In the genomic region with DNA sequence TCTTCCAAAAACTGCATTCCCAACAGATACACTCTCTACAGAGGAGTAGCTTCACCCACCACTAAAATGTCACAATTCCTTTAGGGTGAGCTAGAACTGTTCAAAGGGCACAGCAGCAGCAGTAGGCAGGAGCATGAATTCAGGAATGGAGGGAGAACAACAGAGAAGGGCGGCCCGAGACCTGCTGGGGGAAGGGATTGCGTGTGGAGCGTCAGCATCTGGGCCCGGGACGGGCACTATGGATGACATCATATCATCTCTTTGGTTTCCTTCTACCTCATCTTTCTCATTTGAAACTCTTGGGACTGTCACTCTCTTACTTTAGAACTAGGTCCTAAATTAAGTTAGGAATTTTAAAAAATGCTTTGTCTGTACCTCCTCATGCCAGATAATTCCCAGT, we compare ENCODE assay signal across 1 cellular context.
TF ChIP-seq lines count a peak whose summit lies in the region.

No MANE protein-coding gene starts in this region.

TF ChIP-seq in WTC11, 78 proteins besides CTCF, POLR2A, EP300 and RAD21 (continued from another document):
- TF ChIP-seq, protein P1, sequence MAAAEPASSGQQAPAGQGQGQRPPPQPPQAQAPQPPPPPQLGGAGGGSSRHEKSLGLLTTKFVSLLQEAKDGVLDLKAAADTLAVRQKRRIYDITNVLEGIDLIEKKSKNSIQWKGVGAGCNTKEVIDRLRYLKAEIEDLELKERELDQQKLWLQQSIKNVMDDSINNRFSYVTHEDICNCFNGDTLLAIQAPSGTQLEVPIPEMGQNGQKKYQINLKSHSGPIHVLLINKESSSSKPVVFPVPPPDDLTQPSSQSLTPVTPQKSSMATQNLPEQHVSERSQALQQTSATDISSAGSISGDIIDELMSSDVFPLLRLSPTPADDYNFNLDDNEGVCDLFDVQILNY (CRISPR knock-in tag; IDR thresholded peaks at IDR 0.05), result no peak
- no peak for TF ChIP-seq GABPB1 (CRISPR knock-in tag; IDR thresholded peaks at IDR 0.05)
- TF ChIP-seq, protein P2, sequence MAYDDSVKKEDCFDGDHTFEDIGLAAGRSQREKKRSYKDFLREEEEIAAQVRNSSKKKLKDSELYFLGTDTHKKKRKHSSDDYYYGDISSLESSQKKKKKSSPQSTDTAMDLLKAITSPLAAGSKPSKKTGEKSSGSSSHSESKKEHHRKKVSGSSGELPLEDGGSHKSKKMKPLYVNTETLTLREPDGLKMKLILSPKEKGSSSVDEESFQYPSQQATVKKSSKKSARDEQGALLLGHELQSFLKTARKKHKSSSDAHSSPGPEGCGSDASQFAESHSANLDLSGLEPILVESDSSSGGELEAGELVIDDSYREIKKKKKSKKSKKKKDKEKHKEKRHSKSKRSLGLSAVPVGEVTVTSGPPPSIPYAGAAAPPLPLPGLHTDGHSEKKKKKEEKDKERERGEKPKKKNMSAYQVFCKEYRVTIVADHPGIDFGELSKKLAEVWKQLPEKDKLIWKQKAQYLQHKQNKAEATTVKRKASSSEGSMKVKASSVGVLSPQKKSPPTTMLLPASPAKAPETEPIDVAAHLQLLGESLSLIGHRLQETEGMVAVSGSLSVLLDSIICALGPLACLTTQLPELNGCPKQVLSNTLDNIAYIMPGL (CRISPR knock-in tag; IDR thresholded peaks at IDR 0.05), result no peak
- TF ChIP-seq SOX15 (CRISPR knock-in tag; IDR thresholded peaks at IDR 0.05), result no peak
TF ChIP-seq in WTC11: peak in this region for 0.
